ENCODE assay signal across 23 cellular contexts in genomic region chr9:108924436-108924835, GRCh38.
"Had no signal": no experiment of that assay in that cellular context is flagged by ENCODE, and none has a peak within 500 bp of the region (broad histone marks: within the 10 kb centered on the region; RNA-seq: fewer than 3 reads in every experiment).

No MANE protein-coding gene starts in this region.

- H3K4me3 Mint-ChIP-seq: activated B cell treated with CpG ODN at 0.5 μM for 24 hours; activated CD8-positive, alpha-beta T cell treated with anti-CD3 and anti-CD28 coated beads for 36 hours; activated naive CD4-positive, alpha-beta T cell treated with anti-CD3 and anti-CD28 coated beads for 36 hours; activated naive CD8-positive, alpha-beta T cell treated with anti-CD3 and anti-CD28 coated beads for 36 hours; activated T-cell treated with anti-CD3 and anti-CD28 coated beads, Interleukin-2, amount 50 U/mL, for 72 hours; dendritic cell treated with granulocyte-macrophage colony-stimulating factor and Interleukin-4, amounts not matched to agents 40 ng/mL and 50 ng/mL, for 4 days; natural killer cell treated with Interleukin-12 subunit alpha and Interleukin-12 subunit beta and Interleukin-15 and Interleukin-18, amount 100 ng/mL, for 72 hours; T-cell; T-helper 2 cell treated with Interferon-gamma antibody and Interleukin-4, amounts not matched to agents 5 μg/mL and 100 μg/mL, for 36 hours; type B pancreatic cell had no signal

- ATAC-seq: activated CD8-positive, alpha-beta T cell treated with anti-CD3 and anti-CD28 coated beads for 36 hours; activated T-cell treated with anti-CD3 and anti-CD28 coated beads, Interleukin-2, amount 50 U/mL, for 72 hours; body of pancreas; left lung; mucosa of descending colon; natural killer cell treated with Interleukin-12 subunit alpha and Interleukin-12 subunit beta and Interleukin-15 and Interleukin-18, amount 100 ng/mL, for 72 hours; T-cell had no signal

- H3K4me1 Mint-ChIP-seq: activated B cell treated with CpG ODN at 0.5 μM for 24 hours; activated naive CD8-positive, alpha-beta T cell treated with anti-CD3 and anti-CD28 coated beads for 36 hours had no signal

- H3K9me3 Mint-ChIP-seq: activated B cell treated with CpG ODN at 0.5 μM for 24 hours; activated CD8-positive, alpha-beta T cell treated with anti-CD3 and anti-CD28 coated beads for 36 hours; activated naive CD4-positive, alpha-beta T cell treated with anti-CD3 and anti-CD28 coated beads for 36 hours; activated naive CD8-positive, alpha-beta T cell treated with anti-CD3 and anti-CD28 coated beads for 36 hours; activated T-cell treated with anti-CD3 and anti-CD28 coated beads, Interleukin-2, amount 50 U/mL, for 72 hours; dendritic cell treated with granulocyte-macrophage colony-stimulating factor and Interleukin-4, amounts not matched to agents 40 ng/mL and 50 ng/mL, for 4 days; natural killer cell treated with Interleukin-12 subunit alpha and Interleukin-12 subunit beta and Interleukin-15 and Interleukin-18, amount 100 ng/mL, for 72 hours; T-cell; T-helper 2 cell treated with Interferon-gamma antibody and Interleukin-4, amounts not matched to agents 5 μg/mL and 100 μg/mL, for 36 hours; type B pancreatic cell had no signal

- H3K27me3 Mint-ChIP-seq: activated B cell treated with CpG ODN at 0.5 μM for 24 hours; activated CD8-positive, alpha-beta T cell treated with anti-CD3 and anti-CD28 coated beads for 36 hours; activated naive CD8-positive, alpha-beta T cell treated with anti-CD3 and anti-CD28 coated beads for 36 hours; dendritic cell treated with granulocyte-macrophage colony-stimulating factor and Interleukin-4, amounts not matched to agents 40 ng/mL and 50 ng/mL, for 4 days; natural killer cell treated with Interleukin-12 subunit alpha and Interleukin-12 subunit beta and Interleukin-15 and Interleukin-18, amount 100 ng/mL, for 72 hours; T-cell; type B pancreatic cell had no signal

- DNase-seq: activated B cell treated with CpG ODN at 0.5 μM for 24 hours; activated CD4-positive, alpha-beta T cell treated with anti-CD3 and anti-CD28 coated beads, Interleukin-2, amount 50 U/mL, for 1 hour; activated CD8-positive, alpha-beta T cell treated with anti-CD3 and anti-CD28 coated beads for 36 hours; activated effector memory CD4-positive, alpha-beta T cell treated with anti-CD3 and anti-CD28 coated beads, Interleukin-2, amount 50 U/mL, for 16 hours; activated naive CD4-positive, alpha-beta T cell treated with anti-CD3 and anti-CD28 coated beads for 36 hours; activated naive CD8-positive, alpha-beta T cell treated with anti-CD3 and anti-CD28 coated beads for 36 hours; activated T-cell treated with anti-CD3 and anti-CD28 coated beads, Interleukin-2, amount 50 U/mL, for 72 hours; adrenal gland; aorta; body of pancreas; esophagus squamous epithelium; foreskin melanocyte; kidney glomerular epithelial cell; left lung; mucosa of descending colon; spleen; stimulated activated naive CD4-positive, alpha-beta T cell treated with Interleukin-2 at 50 U/mL for 16 hours; T-cell; uterus had no signal

- H3K27ac Mint-ChIP-seq: activated B cell treated with CpG ODN at 0.5 μM for 24 hours; activated CD8-positive, alpha-beta T cell treated with anti-CD3 and anti-CD28 coated beads for 36 hours; activated naive CD4-positive, alpha-beta T cell treated with anti-CD3 and anti-CD28 coated beads for 36 hours; activated naive CD8-positive, alpha-beta T cell treated with anti-CD3 and anti-CD28 coated beads for 36 hours; dendritic cell treated with granulocyte-macrophage colony-stimulating factor and Interleukin-4, amounts not matched to agents 40 ng/mL and 50 ng/mL, for 4 days; natural killer cell treated with Interleukin-12 subunit alpha and Interleukin-12 subunit beta and Interleukin-15 and Interleukin-18, amount 100 ng/mL, for 72 hours; T-cell; T-helper 2 cell treated with Interferon-gamma antibody and Interleukin-4, amounts not matched to agents 5 μg/mL and 100 μg/mL, for 36 hours; type B pancreatic cell had no signal
